Comparison of ENCODE assay signal across 24 cellular contexts in the genomic region with DNA sequence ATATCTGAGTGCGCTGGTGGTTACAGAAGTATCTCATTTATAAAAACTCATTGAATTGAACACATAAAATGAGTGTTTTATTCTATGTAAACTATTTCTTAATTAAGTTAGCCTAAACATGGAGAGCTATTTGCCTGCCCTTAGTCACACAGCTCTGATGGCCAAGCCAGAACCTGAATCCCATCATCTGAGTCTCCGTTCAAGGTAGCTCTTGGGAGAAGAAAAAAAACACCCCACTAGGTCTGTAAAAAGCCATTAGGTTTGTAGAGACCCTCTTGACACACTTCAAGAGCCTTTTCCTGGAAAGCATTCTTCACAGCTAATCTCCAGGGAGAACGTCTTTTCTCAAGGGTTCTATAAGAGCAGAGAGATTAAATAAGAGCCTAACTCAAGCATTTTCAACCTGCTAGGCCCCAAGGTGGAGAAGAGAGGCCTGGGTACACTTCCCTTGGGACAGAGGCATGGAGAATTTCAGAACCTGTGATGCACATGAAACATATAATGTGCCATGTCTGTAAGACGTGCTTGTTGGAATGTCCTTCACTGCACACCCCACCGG.
"Had no signal": no experiment of that assay in that cellular context is flagged by ENCODE, and none has a peak within 500 bp of the region (broad histone marks: within the 10 kb centered on the region; RNA-seq: fewer than 3 reads in every experiment).

No MANE protein-coding gene starts in this region.

- DNase-seq: activated CD4-positive, alpha-beta memory T cell treated with anti-CD3 and anti-CD28 coated beads for 36 hours; activated CD4-positive, alpha-beta T cell treated with anti-CD3 and anti-CD28 coated beads, Interleukin-2, amount 10 ng/mL, durations not matched to agents 24 days and 14 days; activated CD8-positive, alpha-beta memory T cell treated with anti-CD3 and anti-CD28 coated beads, Interleukin-2, amount 50 U/mL, for 4 hours; activated gamma-delta T cell; activated naive CD4-positive, alpha-beta T cell treated with anti-CD3 and anti-CD28 coated beads, Interleukin-2, amount 10 ng/mL, durations not matched to agents 7 days and 5 days; activated naive CD8-positive, alpha-beta T cell treated with anti-CD3 and anti-CD28 coated beads, Interleukin-2, amount 10 ng/mL, durations not matched to agents 7 days and 5 days; activated T-cell treated with anti-CD3 and anti-CD28 coated beads, Interleukin-2, amount 50 U/mL, for 1 hour; brain microvascular endothelial cell; central memory CD4-positive, alpha-beta T cell; endodermal cell; kidney glomerular epithelial cell; posterior cingulate gyrus; right cardiac atrium; stimulated activated CD4-positive, alpha-beta T cell treated with anti-CD3 and anti-CD28 coated beads, Interleukin-15, amount 100 ng/mL, for 24 hours; stimulated activated CD4-positive, alpha-beta T cell treated with anti-CD3 and anti-CD28 coated beads, Interleukin-2, amount 100 ng/mL, for 24 hours; stimulated activated naive B cell treated with anti-CD40 and anti-IgM and Interleukin-4, amounts not matched to agents 10 μg/mL and 1 μg/mL and 100 μg/mL, for 72 hours; stomach; T-helper 9 cell; thyroid gland; upper lobe of left lung had no signal

- H3K27me3 ChIP-seq: brain microvascular endothelial cell, stomach, thyroid gland, upper lobe of left lung had no signal

- H3K27ac ChIP-seq: brain microvascular endothelial cell, stomach, thyroid gland, upper lobe of left lung, VCaP had no signal

- H3K4me3 ChIP-seq: stomach, thyroid gland, upper lobe of left lung had no signal

- ATAC-seq: activated CD4-positive, CD25-positive, alpha-beta regulatory T cell treated with anti-CD3 and anti-CD28 coated beads, Interleukin-2, amount 50 U/mL, for 24 hours; esophagus mucosa; left lobe of liver; right cardiac atrium; stimulated activated naive B cell treated with anti-CD40 and anti-IgM and Interleukin-4, amounts not matched to agents 10 μg/mL and 1 μg/mL and 100 μg/mL, for 72 hours had no signal

- H3K9me3 ChIP-seq: stomach, thyroid gland, upper lobe of left lung had no signal

- H3K36me3 ChIP-seq: brain microvascular endothelial cell, stomach, thyroid gland, upper lobe of left lung had no signal
